Comparison of ENCODE assay signal across 20 cellular contexts in the genomic region with DNA sequence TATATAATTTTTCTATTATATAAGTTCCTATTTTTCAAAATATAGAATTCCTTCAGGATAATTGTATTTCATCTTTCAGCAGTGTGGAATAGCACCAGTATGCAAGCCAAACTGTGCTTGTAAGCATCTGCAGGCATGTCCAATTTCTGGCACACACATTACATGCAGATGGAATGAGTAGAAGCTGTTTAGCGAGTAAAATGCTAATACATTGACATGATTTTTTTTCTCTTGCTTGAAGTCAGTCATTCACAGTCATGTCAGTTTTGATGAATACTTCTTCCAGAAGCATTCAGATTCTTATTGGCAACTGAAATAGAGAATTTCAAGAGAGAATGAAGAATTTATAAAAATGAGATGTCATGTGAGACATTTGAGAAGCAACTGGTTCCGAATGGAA.
"Had no signal": no experiment of that assay in that cellular context is flagged by ENCODE, and none has a peak within 500 bp of the region (broad histone marks: within the 10 kb centered on the region; RNA-seq: fewer than 3 reads in every experiment).

No MANE protein-coding gene starts in this region.

- H3K4me1 ChIP-seq: prostate gland, testis had no signal

- H3K9me3 ChIP-seq: neutrophil, ovary, prostate gland, stomach, testis, uterus had no signal

- H3K4me3 ChIP-seq: ovary, prostate gland, stomach, testis, uterus had no signal

- DNase-seq: activated B cell treated with CpG ODN at 0.5 μM for 24 hours; activated CD8-positive, alpha-beta memory T cell treated with anti-CD3 and anti-CD28 coated beads for 24 hours; activated naive CD4-positive, alpha-beta T cell; activated naive CD8-positive, alpha-beta T cell treated with anti-CD3 and anti-CD28 coated beads for 36 hours; activated T-cell treated with anti-CD3 and anti-CD28 coated beads, Interleukin-2, amount 50 U/mL, for 24 hours; erythroblast; foreskin melanocyte; hippocampal formation; ovary; stimulated activated CD4-positive, alpha-beta T cell treated with anti-CD3 and anti-CD28 coated beads, Interleukin-12 subunit alpha, Interleukin-12 subunit beta, amount 100 ng/mL, for 4 hours; stomach; T-helper 17 cell; testis had no signal

- H3K27ac Mint-ChIP-seq: activated B cell treated with CpG ODN at 0.5 μM for 24 hours; activated CD4-positive, alpha-beta T cell treated with anti-CD3 and anti-CD28 coated beads for 36 hours; activated naive CD8-positive, alpha-beta T cell treated with anti-CD3 and anti-CD28 coated beads for 36 hours; activated T-helper 2 cell treated with anti-CD3 and anti-CD28 coated beads, Interferon-gamma antibody, Interleukin-2, Interleukin-4, amounts not matched to agents 10 μg/mL and 5 μg/mL and 100 μg/mL, durations not matched to agents 14 hours and 24 hours and 36 hours; memory B cell; T-helper 17 cell had no signal

- H3K27me3 Mint-ChIP-seq: activated B cell treated with CpG ODN at 0.5 μM for 24 hours; activated CD4-positive, alpha-beta T cell treated with anti-CD3 and anti-CD28 coated beads for 36 hours; activated naive CD8-positive, alpha-beta T cell treated with anti-CD3 and anti-CD28 coated beads for 36 hours; activated T-cell treated with anti-CD3 and anti-CD28 coated beads, Interleukin-2, amount 50 U/mL, for 24 hours; memory B cell; natural killer cell treated with Interleukin-12 subunit alpha and Interleukin-12 subunit beta and Interleukin-15 and Interleukin-18, amount 100 ng/mL, for 72 hours; T-helper 17 cell had no signal

- H3K27me3 ChIP-seq: neutrophil, ovary, stomach, testis, uterus had no signal

- H3K27ac ChIP-seq: neutrophil, ovary, prostate gland, stomach, testis had no signal

- H3K9me3 Mint-ChIP-seq: activated B cell treated with CpG ODN at 0.5 μM for 24 hours; activated naive CD8-positive, alpha-beta T cell treated with anti-CD3 and anti-CD28 coated beads for 36 hours; activated T-cell treated with anti-CD3 and anti-CD28 coated beads, Interleukin-2, amount 50 U/mL, for 24 hours; activated T-helper 2 cell treated with anti-CD3 and anti-CD28 coated beads, Interferon-gamma antibody, Interleukin-2, Interleukin-4, amounts not matched to agents 10 μg/mL and 5 μg/mL and 100 μg/mL, durations not matched to agents 14 hours and 24 hours and 36 hours; memory B cell; natural killer cell treated with Interleukin-12 subunit alpha and Interleukin-12 subunit beta and Interleukin-15 and Interleukin-18, amount 100 ng/mL, for 72 hours had no signal

- H3K36me3 Mint-ChIP-seq: memory B cell had no signal

- H3K4me1 Mint-ChIP-seq: memory B cell had no signal

- H3K36me3 ChIP-seq: neutrophil, ovary, prostate gland, uterus had no signal

- ATAC-seq: natural killer cell treated with Interleukin-12 subunit alpha and Interleukin-12 subunit beta and Interleukin-15 and Interleukin-18, amount 100 ng/mL, for 72 hours; T-helper 17 cell had no signal

- H3K4me3 Mint-ChIP-seq: activated B cell treated with CpG ODN at 0.5 μM for 24 hours; activated CD4-positive, alpha-beta T cell treated with anti-CD3 and anti-CD28 coated beads for 36 hours; activated naive CD8-positive, alpha-beta T cell treated with anti-CD3 and anti-CD28 coated beads for 36 hours; activated T-cell treated with anti-CD3 and anti-CD28 coated beads, Interleukin-2, amount 50 U/mL, for 24 hours; memory B cell; natural killer cell treated with Interleukin-12 subunit alpha and Interleukin-12 subunit beta and Interleukin-15 and Interleukin-18, amount 100 ng/mL, for 72 hours; T-helper 17 cell had no signal
